Comparison of ENCODE assay signal across 14 cellular contexts in the genomic region with DNA sequence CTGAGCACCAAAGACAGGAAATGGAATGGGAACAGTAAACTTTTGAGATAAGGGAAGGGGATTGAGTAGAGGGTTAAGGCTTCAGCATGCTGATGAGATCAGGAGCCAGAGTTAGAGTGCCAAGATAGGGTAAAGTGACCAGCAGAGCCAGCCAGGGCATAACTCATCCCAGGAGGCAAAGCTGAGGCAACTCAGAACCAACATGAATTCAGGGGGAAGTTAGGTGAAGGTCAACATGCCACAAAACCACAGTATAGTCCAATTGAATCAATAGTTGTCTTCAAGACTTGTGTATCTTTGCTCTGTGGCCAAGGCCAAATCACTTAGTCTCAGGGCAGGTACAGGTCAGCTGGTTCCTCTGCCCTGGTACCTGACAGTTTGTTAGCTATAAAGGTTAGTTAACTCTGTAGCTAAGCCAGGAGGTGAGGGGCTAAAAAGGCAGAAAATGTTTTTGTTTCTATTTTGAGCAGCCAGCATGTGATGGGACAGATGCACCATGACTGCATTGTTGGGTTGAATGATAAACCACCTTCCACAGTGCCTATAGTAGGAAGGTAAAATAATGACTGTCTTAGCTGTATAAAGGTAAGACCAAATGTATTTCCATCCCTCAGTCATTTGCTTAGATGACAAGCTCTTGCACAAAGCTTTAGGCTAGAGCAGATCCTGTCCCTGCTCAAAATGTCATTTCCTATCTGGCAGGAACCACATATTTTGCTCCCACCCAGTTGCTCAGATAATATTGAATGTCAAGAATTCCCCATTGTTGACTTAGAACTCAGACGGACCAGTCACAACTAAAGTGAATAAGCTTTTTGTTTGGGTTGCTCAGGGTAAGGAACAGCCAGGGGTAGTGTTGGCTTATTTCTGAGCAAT. TPM values are rescaled to one million over a fixed set of nuclear protein-coding genes. Genes with fewer than 3 reads are reported as not detected.
DNase-seq lines count a peak whose midpoint lies in the region; ATAC-seq and TF ChIP-seq lines count a peak whose summit lies in the region.
"Had no signal": no experiment of that assay in that cellular context is flagged by ENCODE, and none has a peak within 500 bp of the region (broad histone marks: within the 10 kb centered on the region; RNA-seq: fewer than 3 reads in every experiment).

No MANE protein-coding gene starts in this region.

- H3K36me3 ChIP-seq in mammary epithelial cell (ENCODE audit: insufficient read depth, low read length) (peaks cover 18% of the 10 kb centered on the region), left lung (peaks cover 0 to 15% of the 10 kb centered on the region in 2 donors), upper lobe of right lung (peaks cover 53% of the 10 kb centered on the region), mucosa of descending colon (ENCODE audit: low read depth) (no peaks in the 10 kb centered on the region)
- H3K36me3 ChIP-seq: uterus had no signal

- no peaks in the 10 kb centered on the region for H3K4me1 ChIP-seq in mammary epithelial cell (ENCODE audit: insufficient read depth, low read length)
- H3K4me1 ChIP-seq in left lung = peaks cover 5 to 17% of the 10 kb centered on the region in 2 donors
- peaks cover 14% of the 10 kb centered on the region for H3K4me1 ChIP-seq in upper lobe of right lung
- no peaks in the 10 kb centered on the region for H3K4me1 ChIP-seq in mucosa of descending colon (ENCODE audit: low read depth)
- H3K4me1 ChIP-seq: uterus had no signal

- TF ChIP-seq CTCF in MCF 10A (IDR thresholded peaks at IDR 0.05; ENCODE audit: unreplicated experiment) (no peak), mammary epithelial cell (conservative IDR thresholded peaks at IDR 0.05 in 1 of 2, IDR thresholded peaks at IDR 0.05 in 1 of 2; ENCODE audit: extremely low read depth in 1 of 2, insufficient read depth in 1 of 2, low read depth in 1 of 2, low read length in 2 of 2) (no peak), chondrocyte (IDR thresholded peaks at IDR 0.05) (no peak), left lung (IDR thresholded peaks at IDR 0.05) (no peak), upper lobe of right lung (IDR thresholded peaks at IDR 0.05) (no peak), mucosa of descending colon (IDR thresholded peaks at IDR 0.05) (no peak)

- ATAC-seq in left lung (peak; percentile 45), upper lobe of right lung (peak; percentile 48), mucosa of descending colon (no peak)
- ATAC-seq: T-cell had no signal

- DNase-seq in MCF 10A (ENCODE audit: unreplicated experiment) (no peak), mammary epithelial cell (no peak), chondrocyte (ENCODE audit: low spot score) (no peak), left lung (no peak), upper lobe of right lung (no peak), T1000 (lab: John Stamatoyannopoulos, UW) (no peak), NCI-H510A treated with DMSO at 0.1 percent for 48 hours (lab: John Stamatoyannopoulos, UW) (no peak), mucosa of descending colon (no peak)
- DNase-seq: activated CD4-positive, alpha-beta T cell treated with anti-CD3 and anti-CD28 coated beads, Interleukin-2, amount 50 U/mL, for 4 hours; H9; NCI-H187 treated with DMSO at 0.1 percent for 48 hours; T-cell; uterus had no signal

- H3K27ac ChIP-seq in mammary epithelial cell (ENCODE audit: insufficient read depth, low read depth, low read length) = no peak overlapping the region
- peak overlapping the region; percentile 9 to 13 for H3K27ac ChIP-seq in left lung
- H3K27ac ChIP-seq in upper lobe of right lung = peak overlapping the region; percentile 24
- H3K27ac ChIP-seq: uterus had no signal

- H3K4me1 Mint-ChIP-seq in MCF 10A (ENCODE audit: insufficient read depth, unreplicated experiment) (peaks cover 10% of the 10 kb centered on the region), chondrocyte (ENCODE audit: low read depth) (peaks cover 67% of the 10 kb centered on the region)
- H3K4me1 Mint-ChIP-seq: H9 had no signal

- H3K27me3 Mint-ChIP-seq in MCF 10A (ENCODE audit: insufficient read depth, unreplicated experiment) (no peaks in the 10 kb centered on the region), chondrocyte (ENCODE audit: low read depth) (no peaks in the 10 kb centered on the region)
- H3K27me3 Mint-ChIP-seq: activated naive CD8-positive, alpha-beta T cell; T-cell had no signal

- POLR2A ChIA-PET in MCF 10A (lab: Yijun Ruan, JAX) = interaction anchor here (1.0 to 1.6 kb wide), 2 partner anchors 14 to 64 kb away, joined by 4 to 5 read pairs; partner anchors contain the start of gene CMTR1

- intact Hi-C loops in MCF 10A (cut with micrococcal nuclease) = no loop called here
- intact Hi-C loops in mammary epithelial cell (cut with micrococcal nuclease) = no loop called here
- intact Hi-C loops in left lung (cut with DNase I) = no loop called here
- intact Hi-C loops in upper lobe of right lung (cut with DNase I) = no loop called here
- intact Hi-C loops in mucosa of descending colon (cut with DNase I, micrococcal nuclease) = no loop called here

- H3K9me3 ChIP-seq in mammary epithelial cell (replicated peaks; ENCODE audit: insufficient read depth, low read length) (no peaks in the 10 kb centered on the region), left lung (no peaks in the 10 kb centered on the region), upper lobe of right lung (no peaks in the 10 kb centered on the region), mucosa of descending colon (no peaks in the 10 kb centered on the region)
- H3K9me3 ChIP-seq: uterus had no signal

- H3K4me3 Mint-ChIP-seq in MCF 10A (ENCODE audit: unreplicated experiment) (no peak overlapping the region), chondrocyte (ENCODE audit: unreplicated experiment) (no peak overlapping the region)
- H3K4me3 Mint-ChIP-seq: activated naive CD8-positive, alpha-beta T cell; H9; T-cell had no signal

- dilution Hi-C loops in mammary epithelial cell (cut with HindIII; ENCODE audit: low sequenced_read_pairs) = no loop called here

- H3K4me3 ChIP-seq in mammary epithelial cell (replicated peaks in 1 of 3; ENCODE audit: insufficient read depth in 1 of 3, low read depth in 2 of 3, low read length in 3 of 3) (no peak overlapping the region), left lung (no peak overlapping the region), upper lobe of right lung (no peak overlapping the region), mucosa of descending colon (no peak overlapping the region)
- H3K4me3 ChIP-seq: uterus had no signal

- BruUV-seq in MCF 10A (replicated peaks; lab: Mats Ljungman, UMichigan) (no TSS peak), mammary epithelial cell (replicated peaks; lab: Mats Ljungman, UMichigan) (no TSS peak)

- WGBS in mammary epithelial cell (ENCODE audit: low coverage, missing lambda C conversion rate) = 13% methylated on average over 1 of the region's 1 CpG

- CTCF ChIA-PET in MCF 10A (lab: Yijun Ruan, JAX) (interaction anchor here (0.6 to 1.7 kb wide), 6 partner anchors 11 to 44 kb away, joined by 3 to 6 read pairs (median 4); no protein-coding TSS in a partner anchor), mammary epithelial cell (lab: Charles Lee; ENCODE audit: low non-redundant PET) (no interaction called here)

- H4K20me1 ChIP-seq in mammary epithelial cell (ENCODE audit: insufficient read depth, low read length) = no peaks in the 10 kb centered on the region

- no peak overlapping the region for H2AFZ ChIP-seq in mammary epithelial cell (ENCODE audit: low read depth, low read length)

- no peaks in the 10 kb centered on the region for H3K9me3 Mint-ChIP-seq in MCF 10A (ENCODE audit: unreplicated experiment)
- H3K9me3 Mint-ChIP-seq in chondrocyte (ENCODE audit: low read depth) = no peaks in the 10 kb centered on the region
- H3K9me3 Mint-ChIP-seq: H9, T-cell had no signal

- in situ Hi-C loops in mammary epithelial cell (cut with MboI; ENCODE audit: low sequenced_read_pairs in 2 of 2) = loop anchor here in 1 of 2 donors (25.0 kb wide), 1 partner anchor 318 kb away; the partner anchor contains the start of gene MDGA1

- H3K36me3 Mint-ChIP-seq in MCF 10A (ENCODE audit: insufficient read depth, unreplicated experiment) = peaks cover 37% of the 10 kb centered on the region
- H3K36me3 Mint-ChIP-seq in chondrocyte (ENCODE audit: low read depth) = peaks cover 8% of the 10 kb centered on the region

- peaks cover 22% of the 10 kb centered on the region for H3K79me2 ChIP-seq in mammary epithelial cell (ENCODE audit: insufficient read depth, low read length)

- peak overlapping the region; percentile 78 for H3K27ac Mint-ChIP-seq in MCF 10A (ENCODE audit: low read depth, unreplicated experiment)
- H3K27ac Mint-ChIP-seq in chondrocyte (ENCODE audit: unreplicated experiment) = peak overlapping the region; percentile 88
- H3K27ac Mint-ChIP-seq: activated naive CD8-positive, alpha-beta T cell; H9 had no signal

- no peak overlapping the region for H3K4me2 ChIP-seq in mammary epithelial cell (ENCODE audit: insufficient read depth, low read depth, low read length)

- H3K27me3 ChIP-seq in mammary epithelial cell (ENCODE audit: insufficient read depth, low read length) (no peaks in the 10 kb centered on the region), left lung (no peaks in the 10 kb centered on the region), upper lobe of right lung (no peaks in the 10 kb centered on the region)
- H3K27me3 ChIP-seq: uterus had no signal

- H3K9ac ChIP-seq in mammary epithelial cell (ENCODE audit: insufficient read depth, low read length) = no peak overlapping the region

RNA-seq across cellular contexts. Expression of gene RNF8, which starts 15.8 kb away (rescaled TPM):
- total RNA-seq in MCF 10A (2022) = 22.0 and 23.4 TPM in 2 replicates
- total RNA-seq in mammary epithelial cell = 10 to 100 TPM; 15.2 to 30.0 TPM
- 19.2 TPM for polyA plus RNA-seq in mammary epithelial cell
- 22.9 TPM for polyA minus RNA-seq in mammary epithelial cell
- total RNA-seq in chondrocyte = 18.6 to 21.4 TPM (median 19.5 TPM) in 3 replicates
- 10 to 100 TPM; 11.8 to 15.7 TPM for total RNA-seq in left lung
- 17.6 TPM for total RNA-seq in upper lobe of right lung
- total RNA-seq in mucosa of descending colon = 10 to 100 TPM; 11.2 to 16.3 (median 11.4) TPM
